ENCODE assay signal across 20 cellular contexts in the genomic region with DNA sequence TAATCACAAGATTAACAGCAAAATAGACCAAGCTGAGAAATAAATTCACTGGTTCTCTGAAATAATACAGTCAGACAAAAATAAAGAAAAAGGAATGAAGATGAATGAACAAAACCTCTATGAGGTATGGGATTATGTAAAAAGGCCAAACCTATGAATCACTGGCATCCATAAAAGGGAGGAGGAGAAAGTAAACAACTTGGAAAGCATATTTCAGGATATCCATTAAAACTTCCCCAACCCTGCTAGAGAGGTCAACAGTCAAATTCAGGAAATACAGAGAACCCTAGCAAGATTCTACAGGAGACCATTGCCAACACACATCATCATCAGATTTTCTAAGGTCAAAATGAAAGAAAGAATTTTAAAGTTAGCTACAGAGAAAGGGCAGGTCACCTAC.
DNase-seq lines count a peak whose midpoint lies in the region; ATAC-seq and TF ChIP-seq lines count a peak whose summit lies in the region.
"Had no signal": no experiment of that assay in that cellular context is flagged by ENCODE, and none has a peak within 500 bp of the region (broad histone marks: within the 10 kb centered on the region; RNA-seq: fewer than 3 reads in every experiment).

No MANE protein-coding gene starts in this region.

- H3K4me1 ChIP-seq in foreskin keratinocyte (no peaks in the 10 kb centered on the region), HAP-1 (peaks cover 3% of the 10 kb centered on the region; the same call in 1 of the 2 replicates)
- H3K4me1 ChIP-seq: colonic mucosa, testis had no signal

- H3K27ac ChIP-seq in foreskin keratinocyte: no peak overlapping the region
- H3K27ac ChIP-seq: colonic mucosa, testis had no signal

- no peaks in the 10 kb centered on the region for H3K9me3 ChIP-seq in HAP-1
- H3K9me3 ChIP-seq: colonic mucosa, testis had no signal

- H3K27me3 ChIP-seq in foreskin keratinocyte: no peaks in the 10 kb centered on the region
- H3K27me3 ChIP-seq in HAP-1 (ENCODE audit: low read depth): no peaks in the 10 kb centered on the region
- H3K27me3 ChIP-seq: colonic mucosa, testis had no signal

- TF ChIP-seq CTCF in astrocyte of the cerebellum (IDR thresholded peaks at IDR 0.05; ENCODE audit: low read depth, low read length, missing control alignments) (no peak), foreskin keratinocyte (conservative IDR thresholded peaks at IDR 0.05) (no peak)

- H3K36me3 ChIP-seq in HAP-1 (replicated peaks): no peaks in the 10 kb centered on the region
- H3K36me3 ChIP-seq: colonic mucosa had no signal

- DNase-seq in AG08395 (ENCODE audit: low spot score) (peak; percentile 7), HS-5 (ENCODE audit: low read depth) (peak; percentile 33), astrocyte of the cerebellum (ENCODE audit: low read depth) (peak; percentile 18), foreskin keratinocyte (peak; percentile 25 to 48), HAP-1 (ENCODE audit: low spot score in 2 of 2) (no peak), NCI-H1436 (lab: John Stamatoyannopoulos, UW) (no peak), NCI-H2227 (lab: John Stamatoyannopoulos, UW; ENCODE audit: unreplicated experiment) (no peak)
- DNase-seq in stimulated activated naive CD4-positive, alpha-beta T cell (lab: John Stamatoyannopoulos, UW): no peak
- DNase-seq: ACHN; activated CD4-positive, alpha-beta T cell treated with anti-CD3 and anti-CD28 coated beads, Interleukin-2, amount 50 U/mL, for 48 hours; activated naive CD8-positive, alpha-beta T cell treated with anti-CD3 and anti-CD28 coated beads for 36 hours; activated T-cell treated with anti-CD3 and anti-CD28 coated beads, Interleukin-2, amount 50 U/mL, for 48 hours; Calu3; colonic mucosa; left ventricle myocardium superior; naive B cell; NCI-H1105 treated with DMSO at 0.1 percent for 48 hours; stimulated activated CD4-positive, alpha-beta T cell treated with anti-CD3 and anti-CD28 coated beads, Interleukin-2, amount 100 ng/mL, for 24 hours; testis had no signal

- H3K4me3 ChIP-seq in astrocyte of the cerebellum (ENCODE audit: low read depth, low read length) (no peak overlapping the region), HAP-1 (no peak overlapping the region)
- H3K4me3 ChIP-seq: colonic mucosa, K562, testis had no signal

- peak; percentile 32 for ATAC-seq in foreskin keratinocyte
- ATAC-seq: K562, left ventricle myocardium superior had no signal

- in situ Hi-C loops in astrocyte of the cerebellum (cut with HindIII; ENCODE audit: low sequenced_read_pairs): no loop called here
- in situ Hi-C loops in HAP-1 (cut with MboI; ENCODE audit: low sequenced_read_pairs): no loop called here

Comparison
In these comparisons a context has a peak if more than half of its experiments do, and no peak if none do; other contexts are left out.
1. DNase-seq: peak in AG08395 (single experiment), HS-5 (single experiment), astrocyte of the cerebellum (single experiment) and foreskin keratinocyte (2 of 2); none in stimulated activated naive CD4-positive, alpha-beta T cell (0 of 6), HAP-1 (0 of 2), NCI-H1436 (single experiment) and NCI-H2227 (single experiment).